ENCODE assay signal across 1 cellular context in genomic region chr1:167938083-167938482, GRCh38.
TF ChIP-seq lines count a peak whose summit lies in the region.

No MANE protein-coding gene starts in this region.

TF ChIP-seq in IMR-90, 13 proteins besides CTCF, POLR2A, EP300 and RAD21 (continued from another document):
- TF ChIP-seq SMC3 (IDR thresholded peaks at IDR 0.05; ENCODE audit: low read depth, low read length) (no peak), BHLHE40 (IDR thresholded peaks at IDR 0.05; ENCODE audit: low read depth, low read length) (no peak), MXI1 (IDR thresholded peaks at IDR 0.05; ENCODE audit: borderline replicate concordance, low read depth, low read length) (no peak), CEBPB (IDR thresholded peaks at IDR 0.05; ENCODE audit: low read depth, low read length) (no peak), ELK1 (IDR thresholded peaks at IDR 0.05; ENCODE audit: borderline replicate concordance, low read depth, low read length) (no peak)
